ENCODE assay signal across 2 cellular contexts in the genomic region with DNA sequence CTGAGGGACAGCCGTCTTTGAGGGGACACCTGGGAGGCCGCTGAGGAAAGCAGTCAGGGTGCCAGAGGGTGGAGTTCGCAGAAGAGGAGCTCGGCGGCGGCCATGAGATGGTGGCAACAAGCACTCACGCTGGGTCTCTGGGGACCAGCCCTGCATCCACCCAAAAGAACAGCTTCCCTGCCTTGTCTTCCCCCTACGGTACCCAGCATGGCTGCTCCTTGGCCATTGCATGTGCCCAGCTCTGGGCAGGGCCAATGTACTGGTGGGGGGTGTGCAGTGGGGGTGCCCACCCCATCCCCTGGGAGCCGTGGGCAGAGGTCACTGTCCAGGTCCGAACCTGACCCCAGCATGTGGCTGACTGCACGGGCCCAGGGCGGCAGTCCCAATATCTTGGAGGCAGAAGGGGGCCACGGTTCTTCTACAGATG.
TF ChIP-seq lines count a peak whose summit lies in the region.

No MANE protein-coding gene starts in this region.

TF ChIP-seq in SK-N-SH, 30 proteins besides CTCF, POLR2A, EP300 and RAD21 (continued from another document):
- TF ChIP-seq, protein P1, sequence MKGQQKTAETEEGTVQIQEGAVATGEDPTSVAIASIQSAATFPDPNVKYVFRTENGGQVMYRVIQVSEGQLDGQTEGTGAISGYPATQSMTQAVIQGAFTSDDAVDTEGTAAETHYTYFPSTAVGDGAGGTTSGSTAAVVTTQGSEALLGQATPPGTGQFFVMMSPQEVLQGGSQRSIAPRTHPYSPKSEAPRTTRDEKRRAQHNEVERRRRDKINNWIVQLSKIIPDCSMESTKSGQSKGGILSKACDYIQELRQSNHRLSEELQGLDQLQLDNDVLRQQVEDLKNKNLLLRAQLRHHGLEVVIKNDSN (IDR thresholded peaks at IDR 0.05; ENCODE audit: borderline replicate concordance, low read depth), result no peak
- TF ChIP-seq, protein P2, sequence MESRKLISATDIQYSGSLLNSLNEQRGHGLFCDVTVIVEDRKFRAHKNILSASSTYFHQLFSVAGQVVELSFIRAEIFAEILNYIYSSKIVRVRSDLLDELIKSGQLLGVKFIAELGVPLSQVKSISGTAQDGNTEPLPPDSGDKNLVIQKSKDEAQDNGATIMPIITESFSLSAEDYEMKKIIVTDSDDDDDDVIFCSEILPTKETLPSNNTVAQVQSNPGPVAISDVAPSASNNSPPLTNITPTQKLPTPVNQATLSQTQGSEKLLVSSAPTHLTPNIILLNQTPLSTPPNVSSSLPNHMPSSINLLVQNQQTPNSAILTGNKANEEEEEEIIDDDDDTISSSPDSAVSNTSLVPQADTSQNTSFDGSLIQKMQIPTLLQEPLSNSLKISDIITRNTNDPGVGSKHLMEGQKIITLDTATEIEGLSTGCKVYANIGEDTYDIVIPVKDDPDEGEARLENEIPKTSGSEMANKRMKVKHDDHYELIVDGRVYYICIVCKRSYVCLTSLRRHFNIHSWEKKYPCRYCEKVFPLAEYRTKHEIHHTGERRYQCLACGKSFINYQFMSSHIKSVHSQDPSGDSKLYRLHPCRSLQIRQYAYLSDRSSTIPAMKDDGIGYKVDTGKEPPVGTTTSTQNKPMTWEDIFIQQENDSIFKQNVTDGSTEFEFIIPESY (IDR thresholded peaks at IDR 0.05; ENCODE audit: borderline replicate concordance, low read depth), result no peak
- TF ChIP-seq, protein P3, sequence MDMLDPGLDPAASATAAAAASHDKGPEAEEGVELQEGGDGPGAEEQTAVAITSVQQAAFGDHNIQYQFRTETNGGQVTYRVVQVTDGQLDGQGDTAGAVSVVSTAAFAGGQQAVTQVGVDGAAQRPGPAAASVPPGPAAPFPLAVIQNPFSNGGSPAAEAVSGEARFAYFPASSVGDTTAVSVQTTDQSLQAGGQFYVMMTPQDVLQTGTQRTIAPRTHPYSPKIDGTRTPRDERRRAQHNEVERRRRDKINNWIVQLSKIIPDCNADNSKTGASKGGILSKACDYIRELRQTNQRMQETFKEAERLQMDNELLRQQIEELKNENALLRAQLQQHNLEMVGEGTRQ (IDR thresholded peaks at IDR 0.05; ENCODE audit: borderline replicate concordance, low read depth, low read length), result no peak
- TF ChIP-seq FOSL2 (IDR thresholded peaks at IDR 0.05; ENCODE audit: borderline replicate concordance, low read depth), result no peak
- TF ChIP-seq EZH2phosphoT487 (IDR thresholded peaks at IDR 0.05; ENCODE audit: borderline replicate concordance, low read depth), result no peak
- no peak for TF ChIP-seq RXRA (IDR thresholded peaks at IDR 0.05; ENCODE audit: borderline replicate concordance, low read depth)
- TF ChIP-seq GABPA (IDR thresholded peaks at IDR 0.05; ENCODE audit: low read depth), result no peak
- no peak for TF ChIP-seq YY1 (IDR thresholded peaks at IDR 0.05; ENCODE audit: low read depth)
- TF ChIP-seq GATA2 (CRISPR knock-in tag; IDR thresholded peaks at IDR 0.05), result no peak
- no peak for TF ChIP-seq ELF1 (IDR thresholded peaks at IDR 0.05)
- TF ChIP-seq, protein P4, sequence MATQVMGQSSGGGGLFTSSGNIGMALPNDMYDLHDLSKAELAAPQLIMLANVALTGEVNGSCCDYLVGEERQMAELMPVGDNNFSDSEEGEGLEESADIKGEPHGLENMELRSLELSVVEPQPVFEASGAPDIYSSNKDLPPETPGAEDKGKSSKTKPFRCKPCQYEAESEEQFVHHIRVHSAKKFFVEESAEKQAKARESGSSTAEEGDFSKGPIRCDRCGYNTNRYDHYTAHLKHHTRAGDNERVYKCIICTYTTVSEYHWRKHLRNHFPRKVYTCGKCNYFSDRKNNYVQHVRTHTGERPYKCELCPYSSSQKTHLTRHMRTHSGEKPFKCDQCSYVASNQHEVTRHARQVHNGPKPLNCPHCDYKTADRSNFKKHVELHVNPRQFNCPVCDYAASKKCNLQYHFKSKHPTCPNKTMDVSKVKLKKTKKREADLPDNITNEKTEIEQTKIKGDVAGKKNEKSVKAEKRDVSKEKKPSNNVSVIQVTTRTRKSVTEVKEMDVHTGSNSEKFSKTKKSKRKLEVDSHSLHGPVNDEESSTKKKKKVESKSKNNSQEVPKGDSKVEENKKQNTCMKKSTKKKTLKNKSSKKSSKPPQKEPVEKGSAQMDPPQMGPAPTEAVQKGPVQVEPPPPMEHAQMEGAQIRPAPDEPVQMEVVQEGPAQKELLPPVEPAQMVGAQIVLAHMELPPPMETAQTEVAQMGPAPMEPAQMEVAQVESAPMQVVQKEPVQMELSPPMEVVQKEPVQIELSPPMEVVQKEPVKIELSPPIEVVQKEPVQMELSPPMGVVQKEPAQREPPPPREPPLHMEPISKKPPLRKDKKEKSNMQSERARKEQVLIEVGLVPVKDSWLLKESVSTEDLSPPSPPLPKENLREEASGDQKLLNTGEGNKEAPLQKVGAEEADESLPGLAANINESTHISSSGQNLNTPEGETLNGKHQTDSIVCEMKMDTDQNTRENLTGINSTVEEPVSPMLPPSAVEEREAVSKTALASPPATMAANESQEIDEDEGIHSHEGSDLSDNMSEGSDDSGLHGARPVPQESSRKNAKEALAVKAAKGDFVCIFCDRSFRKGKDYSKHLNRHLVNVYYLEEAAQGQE (IDR thresholded peaks at IDR 0.05; ENCODE audit: low read depth, low read length), result no peak
- TF ChIP-seq, protein P5, sequence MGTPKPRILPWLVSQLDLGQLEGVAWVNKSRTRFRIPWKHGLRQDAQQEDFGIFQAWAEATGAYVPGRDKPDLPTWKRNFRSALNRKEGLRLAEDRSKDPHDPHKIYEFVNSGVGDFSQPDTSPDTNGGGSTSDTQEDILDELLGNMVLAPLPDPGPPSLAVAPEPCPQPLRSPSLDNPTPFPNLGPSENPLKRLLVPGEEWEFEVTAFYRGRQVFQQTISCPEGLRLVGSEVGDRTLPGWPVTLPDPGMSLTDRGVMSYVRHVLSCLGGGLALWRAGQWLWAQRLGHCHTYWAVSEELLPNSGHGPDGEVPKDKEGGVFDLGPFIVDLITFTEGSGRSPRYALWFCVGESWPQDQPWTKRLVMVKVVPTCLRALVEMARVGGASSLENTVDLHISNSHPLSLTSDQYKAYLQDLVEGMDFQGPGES (IDR thresholded peaks at IDR 0.05; ENCODE audit: low read depth, low read length), result no peak
- TF ChIP-seq SIN3A (IDR thresholded peaks at IDR 0.05; ENCODE audit: borderline replicate concordance, low read depth, low read length), result no peak
- no peak for TF ChIP-seq CHD2 (IDR thresholded peaks at IDR 0.05; ENCODE audit: low read length, partially characterized antibody)

TF ChIP-seq in SK-N-SH treated with all-trans-retinoic acid at 6 μM for 48 hours, 23 proteins besides CTCF, POLR2A, EP300 and RAD21 (continued from another document):
- TF ChIP-seq, protein P6, sequence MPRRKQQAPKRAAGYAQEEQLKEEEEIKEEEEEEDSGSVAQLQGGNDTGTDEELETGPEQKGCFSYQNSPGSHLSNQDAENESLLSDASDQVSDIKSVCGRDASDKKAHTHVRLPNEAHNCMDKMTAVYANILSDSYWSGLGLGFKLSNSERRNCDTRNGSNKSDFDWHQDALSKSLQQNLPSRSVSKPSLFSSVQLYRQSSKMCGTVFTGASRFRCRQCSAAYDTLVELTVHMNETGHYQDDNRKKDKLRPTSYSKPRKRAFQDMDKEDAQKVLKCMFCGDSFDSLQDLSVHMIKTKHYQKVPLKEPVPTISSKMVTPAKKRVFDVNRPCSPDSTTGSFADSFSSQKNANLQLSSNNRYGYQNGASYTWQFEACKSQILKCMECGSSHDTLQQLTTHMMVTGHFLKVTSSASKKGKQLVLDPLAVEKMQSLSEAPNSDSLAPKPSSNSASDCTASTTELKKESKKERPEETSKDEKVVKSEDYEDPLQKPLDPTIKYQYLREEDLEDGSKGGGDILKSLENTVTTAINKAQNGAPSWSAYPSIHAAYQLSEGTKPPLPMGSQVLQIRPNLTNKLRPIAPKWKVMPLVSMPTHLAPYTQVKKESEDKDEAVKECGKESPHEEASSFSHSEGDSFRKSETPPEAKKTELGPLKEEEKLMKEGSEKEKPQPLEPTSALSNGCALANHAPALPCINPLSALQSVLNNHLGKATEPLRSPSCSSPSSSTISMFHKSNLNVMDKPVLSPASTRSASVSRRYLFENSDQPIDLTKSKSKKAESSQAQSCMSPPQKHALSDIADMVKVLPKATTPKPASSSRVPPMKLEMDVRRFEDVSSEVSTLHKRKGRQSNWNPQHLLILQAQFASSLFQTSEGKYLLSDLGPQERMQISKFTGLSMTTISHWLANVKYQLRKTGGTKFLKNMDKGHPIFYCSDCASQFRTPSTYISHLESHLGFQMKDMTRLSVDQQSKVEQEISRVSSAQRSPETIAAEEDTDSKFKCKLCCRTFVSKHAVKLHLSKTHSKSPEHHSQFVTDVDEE (CRISPR knock-in tag; IDR thresholded peaks at IDR 0.05), result no peak
TF ChIP-seq in SK-N-SH treated with all-trans-retinoic acid at 6 μM for 48 hours: peak in this region for 0.
